In the genomic region with DNA sequence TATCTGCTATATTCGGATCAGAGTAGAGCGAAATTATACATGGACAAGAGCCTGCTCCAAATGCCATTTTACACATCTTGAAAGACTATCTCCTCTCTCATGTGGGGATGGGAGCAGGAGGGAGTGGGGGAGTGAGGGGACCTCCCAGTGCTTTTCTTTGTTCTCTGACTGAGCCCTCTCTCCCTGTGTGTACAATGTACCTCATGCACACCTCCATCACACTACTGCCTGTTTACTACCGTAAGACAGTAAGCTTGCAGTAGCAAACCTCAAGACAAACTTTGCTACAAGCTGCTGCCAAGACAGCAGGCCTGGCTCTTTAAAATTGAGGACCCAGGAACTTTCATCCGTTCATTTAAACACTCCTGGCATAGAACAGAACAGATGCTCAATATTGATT, we compare ENCODE assay signal across 2 cellular contexts.
TF ChIP-seq lines count a peak whose summit lies in the region.

No MANE protein-coding gene starts in this region.

TF ChIP-seq in IMR-90, 13 proteins besides CTCF, POLR2A, EP300 and RAD21:
- TF ChIP-seq RFX5 (IDR thresholded peaks at IDR 0.05; ENCODE audit: low read depth, low read length) (no peak), MXI1 (IDR thresholded peaks at IDR 0.05; ENCODE audit: borderline replicate concordance, low read depth, low read length) (no peak), FOS (IDR thresholded peaks at IDR 0.05; ENCODE audit: low read depth, low read length) (no peak)

TF ChIP-seq in WTC11, 78 proteins besides CTCF, POLR2A, EP300 and RAD21:
- TF ChIP-seq CBFB (CRISPR knock-in tag; IDR thresholded peaks at IDR 0.05; ENCODE audit: low read depth) (no peak), ESRRA (CRISPR knock-in tag; IDR thresholded peaks at IDR 0.05; ENCODE audit: borderline replicate concordance) (no peak), ZNF423 (CRISPR knock-in tag; IDR thresholded peaks at IDR 0.05) (no peak), TEAD1 (CRISPR knock-in tag; IDR thresholded peaks at IDR 0.05) (no peak), ATF1 (CRISPR knock-in tag; IDR thresholded peaks at IDR 0.05) (no peak), ZNF138 (CRISPR knock-in tag; conservative IDR thresholded peaks at IDR 0.05) (no peak), NR2C2 (CRISPR knock-in tag; IDR thresholded peaks at IDR 0.05) (no peak), NFE2L1 (CRISPR knock-in tag; IDR thresholded peaks at IDR 0.05) (no peak), ZNF671 (CRISPR knock-in tag; IDR thresholded peaks at IDR 0.05) (no peak)
- TF ChIP-seq, protein P1, sequence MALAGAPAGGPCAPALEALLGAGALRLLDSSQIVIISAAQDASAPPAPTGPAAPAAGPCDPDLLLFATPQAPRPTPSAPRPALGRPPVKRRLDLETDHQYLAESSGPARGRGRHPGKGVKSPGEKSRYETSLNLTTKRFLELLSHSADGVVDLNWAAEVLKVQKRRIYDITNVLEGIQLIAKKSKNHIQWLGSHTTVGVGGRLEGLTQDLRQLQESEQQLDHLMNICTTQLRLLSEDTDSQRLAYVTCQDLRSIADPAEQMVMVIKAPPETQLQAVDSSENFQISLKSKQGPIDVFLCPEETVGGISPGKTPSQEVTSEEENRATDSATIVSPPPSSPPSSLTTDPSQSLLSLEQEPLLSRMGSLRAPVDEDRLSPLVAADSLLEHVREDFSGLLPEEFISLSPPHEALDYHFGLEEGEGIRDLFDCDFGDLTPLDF (CRISPR knock-in tag; IDR thresholded peaks at IDR 0.05), result no peak
- TF ChIP-seq, protein P2, sequence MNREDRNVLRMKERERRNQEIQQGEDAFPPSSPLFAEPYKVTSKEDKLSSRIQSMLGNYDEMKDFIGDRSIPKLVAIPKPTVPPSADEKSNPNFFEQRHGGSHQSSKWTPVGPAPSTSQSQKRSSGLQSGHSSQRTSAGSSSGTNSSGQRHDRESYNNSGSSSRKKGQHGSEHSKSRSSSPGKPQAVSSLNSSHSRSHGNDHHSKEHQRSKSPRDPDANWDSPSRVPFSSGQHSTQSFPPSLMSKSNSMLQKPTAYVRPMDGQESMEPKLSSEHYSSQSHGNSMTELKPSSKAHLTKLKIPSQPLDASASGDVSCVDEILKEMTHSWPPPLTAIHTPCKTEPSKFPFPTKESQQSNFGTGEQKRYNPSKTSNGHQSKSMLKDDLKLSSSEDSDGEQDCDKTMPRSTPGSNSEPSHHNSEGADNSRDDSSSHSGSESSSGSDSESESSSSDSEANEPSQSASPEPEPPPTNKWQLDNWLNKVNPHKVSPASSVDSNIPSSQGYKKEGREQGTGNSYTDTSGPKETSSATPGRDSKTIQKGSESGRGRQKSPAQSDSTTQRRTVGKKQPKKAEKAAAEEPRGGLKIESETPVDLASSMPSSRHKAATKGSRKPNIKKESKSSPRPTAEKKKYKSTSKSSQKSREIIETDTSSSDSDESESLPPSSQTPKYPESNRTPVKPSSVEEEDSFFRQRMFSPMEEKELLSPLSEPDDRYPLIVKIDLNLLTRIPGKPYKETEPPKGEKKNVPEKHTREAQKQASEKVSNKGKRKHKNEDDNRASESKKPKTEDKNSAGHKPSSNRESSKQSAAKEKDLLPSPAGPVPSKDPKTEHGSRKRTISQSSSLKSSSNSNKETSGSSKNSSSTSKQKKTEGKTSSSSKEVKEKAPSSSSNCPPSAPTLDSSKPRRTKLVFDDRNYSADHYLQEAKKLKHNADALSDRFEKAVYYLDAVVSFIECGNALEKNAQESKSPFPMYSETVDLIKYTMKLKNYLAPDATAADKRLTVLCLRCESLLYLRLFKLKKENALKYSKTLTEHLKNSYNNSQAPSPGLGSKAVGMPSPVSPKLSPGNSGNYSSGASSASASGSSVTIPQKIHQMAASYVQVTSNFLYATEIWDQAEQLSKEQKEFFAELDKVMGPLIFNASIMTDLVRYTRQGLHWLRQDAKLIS (CRISPR knock-in tag; IDR thresholded peaks at IDR 0.05; ENCODE audit: borderline replicate concordance), result no peak
- TF ChIP-seq, protein P3, sequence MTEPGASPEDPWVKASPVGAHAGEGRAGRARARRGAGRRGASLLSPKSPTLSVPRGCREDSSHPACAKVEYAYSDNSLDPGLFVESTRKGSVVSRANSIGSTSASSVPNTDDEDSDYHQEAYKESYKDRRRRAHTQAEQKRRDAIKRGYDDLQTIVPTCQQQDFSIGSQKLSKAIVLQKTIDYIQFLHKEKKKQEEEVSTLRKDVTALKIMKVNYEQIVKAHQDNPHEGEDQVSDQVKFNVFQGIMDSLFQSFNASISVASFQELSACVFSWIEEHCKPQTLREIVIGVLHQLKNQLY (CRISPR knock-in tag; IDR thresholded peaks at IDR 0.05), result no peak
- TF ChIP-seq, protein P4, sequence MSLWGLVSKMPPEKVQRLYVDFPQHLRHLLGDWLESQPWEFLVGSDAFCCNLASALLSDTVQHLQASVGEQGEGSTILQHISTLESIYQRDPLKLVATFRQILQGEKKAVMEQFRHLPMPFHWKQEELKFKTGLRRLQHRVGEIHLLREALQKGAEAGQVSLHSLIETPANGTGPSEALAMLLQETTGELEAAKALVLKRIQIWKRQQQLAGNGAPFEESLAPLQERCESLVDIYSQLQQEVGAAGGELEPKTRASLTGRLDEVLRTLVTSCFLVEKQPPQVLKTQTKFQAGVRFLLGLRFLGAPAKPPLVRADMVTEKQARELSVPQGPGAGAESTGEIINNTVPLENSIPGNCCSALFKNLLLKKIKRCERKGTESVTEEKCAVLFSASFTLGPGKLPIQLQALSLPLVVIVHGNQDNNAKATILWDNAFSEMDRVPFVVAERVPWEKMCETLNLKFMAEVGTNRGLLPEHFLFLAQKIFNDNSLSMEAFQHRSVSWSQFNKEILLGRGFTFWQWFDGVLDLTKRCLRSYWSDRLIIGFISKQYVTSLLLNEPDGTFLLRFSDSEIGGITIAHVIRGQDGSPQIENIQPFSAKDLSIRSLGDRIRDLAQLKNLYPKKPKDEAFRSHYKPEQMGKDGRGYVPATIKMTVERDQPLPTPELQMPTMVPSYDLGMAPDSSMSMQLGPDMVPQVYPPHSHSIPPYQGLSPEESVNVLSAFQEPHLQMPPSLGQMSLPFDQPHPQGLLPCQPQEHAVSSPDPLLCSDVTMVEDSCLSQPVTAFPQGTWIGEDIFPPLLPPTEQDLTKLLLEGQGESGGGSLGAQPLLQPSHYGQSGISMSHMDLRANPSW (CRISPR knock-in tag; conservative IDR thresholded peaks at IDR 0.05; ENCODE audit: low read depth), result no peak
- TF ChIP-seq, protein P5, sequence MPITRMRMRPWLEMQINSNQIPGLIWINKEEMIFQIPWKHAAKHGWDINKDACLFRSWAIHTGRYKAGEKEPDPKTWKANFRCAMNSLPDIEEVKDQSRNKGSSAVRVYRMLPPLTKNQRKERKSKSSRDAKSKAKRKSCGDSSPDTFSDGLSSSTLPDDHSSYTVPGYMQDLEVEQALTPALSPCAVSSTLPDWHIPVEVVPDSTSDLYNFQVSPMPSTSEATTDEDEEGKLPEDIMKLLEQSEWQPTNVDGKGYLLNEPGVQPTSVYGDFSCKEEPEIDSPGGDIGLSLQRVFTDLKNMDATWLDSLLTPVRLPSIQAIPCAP (CRISPR knock-in tag; IDR thresholded peaks at IDR 0.05), result no peak
